Comparison of ENCODE assay signal across 8 cellular contexts in genomic region chr17:45584092-45585036, GRCh38.
DNase-seq lines count a peak whose midpoint lies in the region; ATAC-seq and TF ChIP-seq lines count a peak whose summit lies in the region.

No MANE protein-coding gene starts in this region.

- no peaks in the 10 kb centered on the region for H3K36me3 ChIP-seq in BJ (ENCODE audit: control insufficient read depth, insufficient read depth, low read length)

- CTCF ChIA-PET in BJ (lab: Yijun Ruan, JAX) = interaction anchor here (1.0 kb wide), 1 partner anchor 682 kb away, joined by 4 read pairs; no protein-coding TSS in a partner anchor

- peaks cover 19 to 20% of the 10 kb centered on the region in 2 donors for H3K36me3 Mint-ChIP-seq in stimulated activated naive B cell treated with anti-CD40 and anti-IgM and Interleukin-4, amounts not matched to agents 10 μg/mL and 1 μg/mL and 100 μg/mL, for 72 hours

- no peaks in the 10 kb centered on the region for H3K9me3 Mint-ChIP-seq in stimulated activated naive B cell treated with anti-CD40 and anti-IgM and Interleukin-4, amounts not matched to agents 10 μg/mL and 1 μg/mL and 100 μg/mL, for 72 hours

- H3K4me3 ChIP-seq in BJ (ENCODE audit: low read depth, low read length) (peak overlapping the region; percentile 59), epithelial cell of proximal tubule (ENCODE audit: low read depth, low read length) (peak overlapping the region; percentile 87)

- peak overlapping the region; percentile 98 to 99 for H3K4me3 Mint-ChIP-seq in stimulated activated naive B cell treated with anti-CD40 and anti-IgM and Interleukin-4, amounts not matched to agents 10 μg/mL and 1 μg/mL and 100 μg/mL, for 72 hours

- no peaks in the 10 kb centered on the region for H3K27me3 Mint-ChIP-seq in stimulated activated naive B cell treated with anti-CD40 and anti-IgM and Interleukin-4, amounts not matched to agents 10 μg/mL and 1 μg/mL and 100 μg/mL, for 72 hours

- peak overlapping the region; percentile 98 for H3K27ac Mint-ChIP-seq in stimulated activated naive B cell treated with anti-CD40 and anti-IgM and Interleukin-4, amounts not matched to agents 10 μg/mL and 1 μg/mL and 100 μg/mL, for 72 hours

- ATAC-seq in GM21367 (IDR thresholded peaks at IDR 0.05; ENCODE audit: unreplicated experiment) = peak; percentile 44
- peak; percentile 71 to 75 for ATAC-seq in stimulated activated naive B cell treated with anti-CD40 and anti-IgM and Interleukin-4, amounts not matched to agents 10 μg/mL and 1 μg/mL and 100 μg/mL, for 72 hours (replicated peaks)

- POLR2A ChIA-PET in BJ (lab: Charles Lee) = no interaction called here

- H3K4me1 Mint-ChIP-seq in stimulated activated naive B cell treated with anti-CD40 and anti-IgM and Interleukin-4, amounts not matched to agents 10 μg/mL and 1 μg/mL and 100 μg/mL, for 72 hours = peaks cover 19 to 48% of the 10 kb centered on the region in 2 donors

- TF ChIP-seq CTCF in BJ (IDR thresholded peaks at IDR 0.05; ENCODE audit: insufficient read depth, low read depth, low read length) (no peak), epithelial cell of proximal tubule (conservative IDR thresholded peaks at IDR 0.05; ENCODE audit: low read depth, low read length) (no peak)

- no peak for DNase-seq in BJ (ENCODE audit: low read depth)
- peak; percentile 80 for DNase-seq in HT-29 (ENCODE audit: low spot score)
- DNase-seq in activated CD8-positive, alpha-beta memory T cell treated with anti-CD3 and anti-CD28 coated beads for 24 hours = peak; percentile 89
- no peak for DNase-seq in epithelial cell of proximal tubule (ENCODE audit: low read depth)
- peak; percentile 71 for DNase-seq in myocyte (ENCODE audit: low read depth)
- DNase-seq in stimulated activated naive B cell treated with anti-CD40 and anti-IgM and Interleukin-4, amounts not matched to agents 10 μg/mL and 1 μg/mL and 100 μg/mL, for 72 hours = peak; percentile 83
- DNase-seq in NCI-H2081 treated with DMSO at 0.1 percent for 48 hours (lab: John Stamatoyannopoulos, UW) = no peak

- H3K27me3 ChIP-seq in BJ (ENCODE audit: control insufficient read depth, insufficient read depth, low read length) = no peaks in the 10 kb centered on the region

Comparison
In these comparisons a context has a peak if more than half of its experiments do, and no peak if none do; other contexts are left out.
1. DNase-seq: peak in HT-29 (single experiment), activated CD8-positive, alpha-beta memory T cell treated with anti-CD3 and anti-CD28 coated beads for 24 hours (single experiment), myocyte (single experiment) and stimulated activated naive B cell treated with anti-CD40 and anti-IgM and Interleukin-4, amounts not matched to agents 10 μg/mL and 1 μg/mL and 100 μg/mL, for 72 hours (single experiment); none in BJ (single experiment), epithelial cell of proximal tubule (single experiment) and NCI-H2081 treated with DMSO at 0.1 percent for 48 hours (single experiment).